ENCODE assay signal across 23 cellular contexts in genomic region chr18:7066965-7067555, GRCh38. TPM values are rescaled to one million over a fixed set of nuclear protein-coding genes. Genes with fewer than 3 reads are reported as not detected.
"Had no signal": no experiment of that assay in that cellular context is flagged by ENCODE, and none has a peak within 500 bp of the region (broad histone marks: within the 10 kb centered on the region; RNA-seq: fewer than 3 reads in every experiment).

No MANE protein-coding gene starts in this region.

- H3K27me3 Mint-ChIP-seq: activated CD4-positive, alpha-beta T cell treated with anti-CD3 and anti-CD28 coated beads, Interleukin-2, amount 10 ng/mL, durations not matched to agents 24 days and 14 days; activated naive CD8-positive, alpha-beta T cell treated with anti-CD3 and anti-CD28 coated beads, Interleukin-2, amount 10 ng/mL, durations not matched to agents 7 days and 5 days; T-cell had no signal

- H3K36me3 Mint-ChIP-seq: activated naive CD8-positive, alpha-beta T cell treated with anti-CD3 and anti-CD28 coated beads, Interleukin-2, amount 10 ng/mL, durations not matched to agents 7 days and 5 days; naive B cell; T-cell had no signal

- ATAC-seq: activated CD8-positive, alpha-beta T cell treated with anti-CD3 and anti-CD28 coated beads, Interleukin-2, amount 10 ng/mL, durations not matched to agents 7 days and 5 days; esophagus mucosa; lower lobe of right lung; right lobe of liver; T-cell had no signal

- H3K9me3 Mint-ChIP-seq: activated CD4-positive, alpha-beta T cell treated with anti-CD3 and anti-CD28 coated beads, Interleukin-2, amount 10 ng/mL, durations not matched to agents 24 days and 14 days; activated naive CD8-positive, alpha-beta T cell treated with anti-CD3 and anti-CD28 coated beads, Interleukin-2, amount 10 ng/mL, durations not matched to agents 7 days and 5 days; activated T-cell treated with anti-CD3 and anti-CD28 coated beads, Interleukin-2, amount 50 U/mL, for 24 hours; activated T-helper 2 cell treated with anti-CD3 and anti-CD28 coated beads, Interferon-gamma antibody, Interleukin-2, Interleukin-4, amounts not matched to agents 10 μg/mL and 5 μg/mL and 100 μg/mL, durations not matched to agents 14 hours and 24 hours and 36 hours; T-cell had no signal

- DNase-seq: activated CD4-positive, alpha-beta T cell treated with anti-CD3 and anti-CD28 coated beads, Interleukin-2, amount 10 ng/mL, durations not matched to agents 24 days and 14 days; activated CD8-positive, alpha-beta T cell treated with anti-CD3 and anti-CD28 coated beads, Interleukin-2, amount 10 ng/mL, durations not matched to agents 7 days and 5 days; activated naive CD4-positive, alpha-beta T cell treated with Interleukin-2 at 50 U/mL for 16 hours; activated naive CD8-positive, alpha-beta T cell treated with anti-CD3 and anti-CD28 coated beads, Interleukin-2, amount 10 ng/mL, durations not matched to agents 7 days and 5 days; activated T-cell treated with anti-CD3 and anti-CD28 coated beads, Interleukin-2, amount 50 U/mL, for 24 hours; anterior cingulate cortex; brain microvascular endothelial cell; central memory CD4-positive, alpha-beta T cell; effector CD4-positive, alpha-beta T cell; foreskin fibroblast; glutamatergic neuron; hypothalamus; lower lobe of right lung; naive B cell; right lobe of liver; stimulated activated CD4-positive, alpha-beta T cell treated with anti-CD3 and anti-CD28 coated beads, Interleukin-4, amount 100 ng/mL, for 1 hour; stomach; T-cell; T-helper 9 cell; upper lobe of left lung had no signal

- H3K4me1 Mint-ChIP-seq: activated CD4-positive, alpha-beta T cell treated with anti-CD3 and anti-CD28 coated beads, Interleukin-2, amount 10 ng/mL, durations not matched to agents 24 days and 14 days; activated naive CD8-positive, alpha-beta T cell treated with anti-CD3 and anti-CD28 coated beads, Interleukin-2, amount 10 ng/mL, durations not matched to agents 7 days and 5 days; naive B cell; T-cell had no signal

- H3K4me3 Mint-ChIP-seq: activated CD4-positive, alpha-beta T cell treated with anti-CD3 and anti-CD28 coated beads, Interleukin-2, amount 10 ng/mL, durations not matched to agents 24 days and 14 days; activated CD8-positive, alpha-beta T cell treated with anti-CD3 and anti-CD28 coated beads, Interleukin-2, amount 10 ng/mL, durations not matched to agents 7 days and 5 days; activated naive CD8-positive, alpha-beta T cell treated with anti-CD3 and anti-CD28 coated beads, Interleukin-2, amount 10 ng/mL, durations not matched to agents 7 days and 5 days; activated T-cell treated with anti-CD3 and anti-CD28 coated beads, Interleukin-2, amount 50 U/mL, for 24 hours; T-cell had no signal

- H3K27ac Mint-ChIP-seq: activated CD4-positive, alpha-beta T cell treated with anti-CD3 and anti-CD28 coated beads, Interleukin-2, amount 10 ng/mL, durations not matched to agents 24 days and 14 days; activated CD8-positive, alpha-beta T cell treated with anti-CD3 and anti-CD28 coated beads, Interleukin-2, amount 10 ng/mL, durations not matched to agents 7 days and 5 days; activated naive CD8-positive, alpha-beta T cell treated with anti-CD3 and anti-CD28 coated beads, Interleukin-2, amount 10 ng/mL, durations not matched to agents 7 days and 5 days; activated T-cell treated with anti-CD3 and anti-CD28 coated beads, Interleukin-2, amount 50 U/mL, for 24 hours; activated T-helper 2 cell treated with anti-CD3 and anti-CD28 coated beads, Interferon-gamma antibody, Interleukin-2, Interleukin-4, amounts not matched to agents 10 μg/mL and 5 μg/mL and 100 μg/mL, durations not matched to agents 14 hours and 24 hours and 36 hours; naive B cell; T-cell had no signal

RNA-seq across cellular contexts. Expression of gene LAMA1, which starts 50.5 kb away (rescaled TPM):
- total RNA-seq: activated CD4-positive, alpha-beta T cell treated with anti-CD3 and anti-CD28 coated beads, Interleukin-2, amount 10 ng/mL, durations not matched to agents 24 days and 14 days; activated CD8-positive, alpha-beta T cell treated with anti-CD3 and anti-CD28 coated beads, Interleukin-2, amount 10 ng/mL, durations not matched to agents 7 days and 5 days; activated naive CD8-positive, alpha-beta T cell treated with anti-CD3 and anti-CD28 coated beads, Interleukin-2, amount 10 ng/mL, durations not matched to agents 7 days and 5 days; activated T-helper 2 cell treated with anti-CD3 and anti-CD28 coated beads, Interferon-gamma antibody, Interleukin-2, Interleukin-4, amounts not matched to agents 10 μg/mL and 5 μg/mL and 100 μg/mL, durations not matched to agents 14 hours and 24 hours and 36 hours; mononuclear cell had no signal
